ENCODE assay signal across 20 cellular contexts in genomic region chr11:91404344-91404743, GRCh38.
DNase-seq lines count a peak whose midpoint lies in the region; FAIRE-seq and TF ChIP-seq lines count a peak whose summit lies in the region.
"Had no signal": no experiment of that assay in that cellular context is flagged by ENCODE, and none has a peak within 500 bp of the region (broad histone marks: within the 10 kb centered on the region; RNA-seq: fewer than 3 reads in every experiment).

No MANE protein-coding gene starts in this region.

- no peaks in the 10 kb centered on the region for H4K20me1 ChIP-seq in H1 (replicated peaks in 1 of 2; ENCODE audit: control insufficient read depth in 1 of 2, insufficient read depth in 2 of 2, low read length in 2 of 2)
- H4K20me1 ChIP-seq: BLaER1 had no signal

- no peaks in the 10 kb centered on the region for H3K9me3 ChIP-seq in H1 (ENCODE audit: insufficient read depth in 2 of 2, low read depth in 1 of 2, low read length in 1 of 2)
- H3K9me3 ChIP-seq: BLaER1 had no signal

- peaks cover 6% of the 10 kb centered on the region for H3K36me3 Mint-ChIP-seq in glutamatergic neuron (ENCODE audit: unreplicated experiment)
- H3K36me3 Mint-ChIP-seq: CD14-positive monocyte; CD4-positive, alpha-beta memory T cell had no signal

- no peak overlapping the region for H2BK5ac ChIP-seq in H1 (ENCODE audit: low read depth, low read length)

- no peak overlapping the region for H3K56ac ChIP-seq in H1 (replicated peaks; ENCODE audit: insufficient read length, low read depth, low read length)

- H3K18ac ChIP-seq in H1 (ENCODE audit: extremely low read depth, low read length), result no peak overlapping the region

- peaks cover 1% of the 10 kb centered on the region for H3K27me3 Mint-ChIP-seq in glutamatergic neuron (ENCODE audit: unreplicated experiment)
- H3K27me3 Mint-ChIP-seq: CD4-positive, alpha-beta memory T cell had no signal

- H3K4me1 ChIP-seq in H1 (replicated peaks in 1 of 4; ENCODE audit: control insufficient read depth in 3 of 4, insufficient read depth in 4 of 4, low read length in 3 of 4), result no peaks in the 10 kb centered on the region
- H3K4me1 ChIP-seq: BLaER1 had no signal

- no peak overlapping the region for H3K27ac Mint-ChIP-seq in glutamatergic neuron (ENCODE audit: unreplicated experiment)
- H3K27ac Mint-ChIP-seq: CD14-positive monocyte; CD4-positive, alpha-beta memory T cell; GM23338; HFFc6 had no signal

- H3K23me2 ChIP-seq in H1 (ENCODE audit: low read depth, low read length), result no peaks in the 10 kb centered on the region

- no peak for TF ChIP-seq RAD21 in H1 (IDR thresholded peaks at IDR 0.05 in 1 of 2, conservative IDR thresholded peaks at IDR 0.05 in 1 of 2; ENCODE audit: low read depth in 2 of 2, low read length in 2 of 2)

- no peak overlapping the region for H3K4ac ChIP-seq in H1 (replicated peaks; ENCODE audit: insufficient read length, low read depth, low read length)

- DNase-seq in HT-29 (ENCODE audit: low spot score), result peak; percentile 25
- DNase-seq in NCI-H69 (lab: John Stamatoyannopoulos, UW), result peak; percentile 67
- no peak for DNase-seq in H1 (ENCODE audit: low read depth in 1 of 2, low spot score in 2 of 2)
- peak; percentile 34 for DNase-seq in putamen (ENCODE audit: low spot score)
- no peak for DNase-seq in glutamatergic neuron
- DNase-seq in activated T-cell treated with anti-CD3 and anti-CD28 coated beads, Interleukin-2, amount 50 U/mL, for 48 hours, result no peak
- DNase-seq in activated naive CD4-positive, alpha-beta T cell treated with Interleukin-2 at 50 U/mL for 16 hours, result no peak
- DNase-seq: CD4-positive, alpha-beta memory T cell; DMS153; DMS79; GDM1; H7; HFFc6; KBM-7 had no signal

- CTCF ChIA-PET in H1 (lab: Charles Lee; ENCODE audit: partially characterized antibody), result interaction anchor here (0.8 to 1.1 kb wide), 2 partner anchors 13 to 123 kb away, joined by 3 to 4 read pairs; no protein-coding TSS in a partner anchor

- no peak overlapping the region for H3K4me3 Mint-ChIP-seq in glutamatergic neuron (ENCODE audit: unreplicated experiment)
- H3K4me3 Mint-ChIP-seq: CD14-positive monocyte; CD4-positive, alpha-beta memory T cell; GM23338; HFFc6 had no signal

- no peak overlapping the region for H3K23ac ChIP-seq in H1 (ENCODE audit: insufficient read length)

- H2BK12ac ChIP-seq in H1 (ENCODE audit: low read depth, low read length), result no peak overlapping the region

- H3K36me3 ChIP-seq in H1 (ENCODE audit: control insufficient read depth in 2 of 4, insufficient read depth in 4 of 4, low read length in 3 of 4), result no peaks in the 10 kb centered on the region
- H3K36me3 ChIP-seq: BLaER1 had no signal

- no peak for TF ChIP-seq EP300 in H1 (IDR thresholded peaks at IDR 0.05; ENCODE audit: borderline replicate concordance in 1 of 2, low read depth in 2 of 2, low read length in 2 of 2)

- FAIRE-seq in H1 (lab: Jason Lieb, UNC), result no peak
- FAIRE-seq: A204.1, GM12892, GM18507 had no signal

- no peak overlapping the region for H3K14ac ChIP-seq in H1 (ENCODE audit: insufficient read length)

- no peaks in the 10 kb centered on the region for H3K9me3 Mint-ChIP-seq in glutamatergic neuron (ENCODE audit: unreplicated experiment)

- no peak overlapping the region for H3K4me2 ChIP-seq in H1 (ENCODE audit: insufficient read depth in 1 of 2, low read depth in 2 of 2, low read length in 2 of 2)
- H3K4me2 ChIP-seq: BLaER1, GM23338 had no signal

- H4K5ac ChIP-seq in H1 (ENCODE audit: insufficient read length, low read depth, low read length), result no peak overlapping the region

- no peaks in the 10 kb centered on the region for H3K4me1 Mint-ChIP-seq in glutamatergic neuron (ENCODE audit: low read depth, unreplicated experiment)
- H3K4me1 Mint-ChIP-seq: CD14-positive monocyte; CD4-positive, alpha-beta memory T cell; GM23338 had no signal

- H3K79me1 ChIP-seq in H1 (ENCODE audit: low read depth, low read length), result no peaks in the 10 kb centered on the region

- TF ChIP-seq CTCF in H1 (IDR thresholded peaks at IDR 0.05; ENCODE audit: control extremely low read depth in 1 of 3, insufficient read depth in 1 of 3, low read depth in 1 of 3, low read length in 3 of 3) (no peak), glutamatergic neuron (IDR thresholded peaks at IDR 0.05; ENCODE audit: partially characterized antibody, unreplicated experiment) (no peak)

- H4K8ac ChIP-seq in H1 (ENCODE audit: extremely low read depth, insufficient read depth, low read length), result no peak overlapping the region

- H2AK5ac ChIP-seq in H1 (ENCODE audit: low read depth, low read length), result no peak overlapping the region

- H2BK15ac ChIP-seq in H1 (ENCODE audit: low read length), result no peak overlapping the region

- H3K79me2 ChIP-seq in H1 (ENCODE audit: control insufficient read depth in 1 of 2, insufficient read depth in 2 of 2, low read length in 2 of 2), result no peaks in the 10 kb centered on the region

- H3K27me3 ChIP-seq in H1 (replicated peaks in 1 of 4; ENCODE audit: control insufficient read depth in 3 of 4, extremely low read depth in 1 of 4, insufficient read depth in 3 of 4, low read length in 3 of 4), result no peaks in the 10 kb centered on the region
- H3K27me3 ChIP-seq: BLaER1 had no signal

- H2BK20ac ChIP-seq in H1 (ENCODE audit: low read length), result no peak overlapping the region

- H3K4me3 ChIP-seq in H1 (ENCODE audit: extremely low read depth in 1 of 4, insufficient read depth in 2 of 4, low read depth in 3 of 4, low read length in 4 of 4), result no peak overlapping the region
- H3K4me3 ChIP-seq: BLaER1, GM23338 had no signal

- POLR2A ChIA-PET in H1 (lab: Charles Lee; ENCODE audit: partially characterized antibody), result interaction anchor here (0.6 kb wide), 1 partner anchor 1514 kb away, joined by 3 read pairs; no protein-coding TSS in a partner anchor

- no peak overlapping the region for H3K27ac ChIP-seq in H1 (ENCODE audit: low read depth, low read length)
- H3K27ac ChIP-seq: BLaER1 had no signal

- no peak for TF ChIP-seq POLR2A in H1 (IDR thresholded peaks at IDR 0.05; ENCODE audit: control extremely low read depth in 1 of 2, low read depth in 2 of 2, low read length in 2 of 2)

- H3K9ac ChIP-seq in H1 (replicated peaks in 1 of 4; ENCODE audit: extremely low read depth in 1 of 4, low read depth in 3 of 4, low read length in 3 of 4), result no peak overlapping the region
- H3K9ac ChIP-seq: BLaER1 had no signal

- H2BK120ac ChIP-seq in H1 (replicated peaks; ENCODE audit: low read depth, low read length), result no peak overlapping the region

- no peak overlapping the region for H2AFZ ChIP-seq in H1 (ENCODE audit: low read length)
- H2AFZ ChIP-seq: GM23338 had no signal

- no peak overlapping the region for H4K91ac ChIP-seq in H1 (replicated peaks; ENCODE audit: insufficient read length, low read length)

TF ChIP-seq in H1, 55 proteins besides CTCF, POLR2A, EP300 and RAD21:
- TF ChIP-seq MAFK (IDR thresholded peaks at IDR 0.05; ENCODE audit: low read depth, low read length) (peak; percentile 18; the same call in 1 of the 2 replicates), SP1 (IDR thresholded peaks at IDR 0.05; ENCODE audit: low read depth, low read length) (no peak)

Comparison
In these comparisons a context has a peak if more than half of its experiments do, and no peak if none do; other contexts are left out.
1. DNase-seq: peak in HT-29 (single experiment), NCI-H69 (single experiment) and putamen (single experiment); none in H1 (0 of 2), glutamatergic neuron (single experiment), activated T-cell treated with anti-CD3 and anti-CD28 coated beads, Interleukin-2, amount 50 U/mL, for 48 hours (0 of 2) and activated naive CD4-positive, alpha-beta T cell treated with Interleukin-2 at 50 U/mL for 16 hours (single experiment).